10 cellular contexts compared by ENCODE assay signal in the genomic region with DNA sequence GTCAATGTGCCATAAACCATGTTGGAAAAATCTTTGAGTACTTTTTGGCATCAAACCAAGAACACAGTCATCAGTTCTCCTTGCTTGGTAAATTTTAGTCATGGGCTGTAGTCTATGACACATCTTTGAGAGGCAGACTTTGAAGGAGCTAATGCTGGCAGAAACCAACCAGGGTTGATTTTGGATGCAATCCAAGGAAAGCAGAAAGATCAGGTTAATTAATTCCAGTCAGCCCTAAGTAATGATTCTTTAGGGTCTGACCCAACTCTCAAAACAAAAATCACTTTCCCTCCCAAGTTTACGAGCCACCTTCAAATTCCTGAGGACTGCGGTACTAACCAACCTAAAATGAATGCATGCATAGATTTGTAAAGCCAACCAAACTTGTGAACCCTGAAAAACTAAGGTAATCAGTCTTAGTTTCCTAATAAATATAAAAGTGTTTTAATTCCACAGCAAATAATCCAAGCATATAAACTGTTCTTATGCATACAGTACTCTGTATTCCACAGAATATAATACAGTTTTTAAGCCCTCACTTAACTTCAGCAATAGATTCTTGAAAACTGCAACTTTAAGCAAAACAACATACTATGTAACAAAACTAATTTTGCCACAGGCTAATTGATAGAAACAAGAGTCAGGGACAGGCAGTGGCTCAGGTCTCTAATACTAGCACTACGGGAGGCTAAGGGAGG. TPM values are rescaled to one million over a fixed set of nuclear protein-coding genes. Genes with fewer than 3 reads are reported as not detected.
DNase-seq lines count a peak whose midpoint lies in the region; ATAC-seq and TF ChIP-seq lines count a peak whose summit lies in the region.
"Had no signal": no experiment of that assay in that cellular context is flagged by ENCODE, and none has a peak within 500 bp of the region (broad histone marks: within the 10 kb centered on the region; RNA-seq: fewer than 3 reads in every experiment).

No MANE protein-coding gene starts in this region.

- TF ChIP-seq CTCF in epithelial cell of proximal tubule (conservative IDR thresholded peaks at IDR 0.05; ENCODE audit: low read depth, low read length), result no peak

- no peak for ATAC-seq in GM21786 (IDR thresholded peaks at IDR 0.05; ENCODE audit: unreplicated experiment)
- ATAC-seq in GM19324 (IDR thresholded peaks at IDR 0.05; ENCODE audit: low FRiP score, unreplicated experiment), result no peak

- DNase-seq in SIG-M5 treated with dmso at 0.1 percent for 504 hours (lab: John Stamatoyannopoulos, UW; ENCODE audit: unreplicated experiment) (peak; percentile 40), SIG-M5 (lab: John Stamatoyannopoulos, UW) (no peak), NCI-H226 (peak; percentile 74), epithelial cell of proximal tubule (ENCODE audit: low read depth) (peak; percentile 99), smooth muscle cell of the brain vasculature (ENCODE audit: low read depth, low spot score) (peak; percentile 72), HuH-7.5 (ENCODE audit: low spot score) (no peak)
- DNase-seq: activated CD4-positive, alpha-beta T cell treated with anti-CD3 and anti-CD28 coated beads, Interleukin-2, amount 10 ng/mL, durations not matched to agents 24 days and 14 days; CD4-positive, alpha-beta T cell had no signal

- peak overlapping the region; percentile 5 for H3K4me3 ChIP-seq in epithelial cell of proximal tubule (ENCODE audit: low read depth, low read length)

RNA-seq across cellular contexts. Expression of a gene that starts 22.0 kb away (rescaled TPM):
- 28.4 and 28.8 TPM in 2 replicates for total RNA-seq in epithelial cell of proximal tubule

Comparison
In these comparisons a context has a peak if more than half of its experiments do, and no peak if none do; other contexts are left out.
1. DNase-seq: peak in SIG-M5 treated with dmso at 0.1 percent for 504 hours (single experiment), NCI-H226 (single experiment), epithelial cell of proximal tubule (single experiment) and smooth muscle cell of the brain vasculature (single experiment); none in SIG-M5 (single experiment) and HuH-7.5 (single experiment).